ENCODE assay signal across 10 cellular contexts in the genomic region with DNA sequence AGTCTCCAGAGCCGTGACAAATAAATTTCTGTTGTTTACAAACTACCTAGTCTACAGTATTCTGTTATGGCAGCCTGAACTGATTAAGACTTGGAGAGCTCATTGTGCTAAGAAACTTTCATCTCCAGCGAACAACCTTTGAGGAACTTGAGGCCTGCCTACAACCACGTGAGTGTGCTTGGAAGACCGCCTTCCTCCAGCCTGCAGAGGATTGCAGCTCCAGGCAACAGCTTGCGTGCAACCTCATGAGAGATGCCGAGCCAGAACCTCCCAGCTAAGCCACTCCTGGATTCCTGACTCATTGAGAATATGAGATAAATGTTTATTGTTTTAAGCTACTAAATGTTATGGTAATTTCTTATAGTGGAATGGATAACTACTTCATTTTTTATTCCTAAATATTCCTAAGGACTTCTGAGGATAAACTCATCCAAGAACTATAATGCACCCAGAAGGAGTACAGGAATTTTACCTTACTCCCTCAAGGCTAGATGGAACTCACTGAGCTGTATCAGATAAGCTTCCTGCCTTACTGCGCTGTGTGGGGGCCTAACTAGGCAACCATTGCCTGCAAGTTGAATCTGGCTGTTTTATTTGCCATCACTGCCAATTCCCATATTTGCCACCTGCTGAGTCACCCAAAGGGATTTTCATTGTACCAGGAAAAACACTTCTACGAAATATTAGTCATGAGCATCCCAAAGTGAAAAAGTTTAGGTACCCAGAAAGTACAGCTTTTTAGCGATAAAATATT. TPM values are rescaled to one million over a fixed set of nuclear protein-coding genes. Genes with fewer than 3 reads are reported as not detected.
DNase-seq lines count a peak whose midpoint lies in the region; ATAC-seq, FAIRE-seq and TF ChIP-seq lines count a peak whose summit lies in the region.
"Had no signal": no experiment of that assay in that cellular context is flagged by ENCODE, and none has a peak within 500 bp of the region (broad histone marks: within the 10 kb centered on the region; RNA-seq: fewer than 3 reads in every experiment).

No MANE protein-coding gene starts in this region.

- dilution Hi-C loops in mammary epithelial cell (cut with HindIII; ENCODE audit: low sequenced_read_pairs): no loop called here

- DNase-seq in HTR-8/SVneo (ENCODE audit: insufficient read length, low spot score): peak; percentile 38
- peak; percentile 85 for DNase-seq in mammary epithelial cell
- DNase-seq in left colon: peak; percentile 17 to 66
- DNase-seq in thyroid gland: peak; percentile 34 to 38
- no peak for DNase-seq in UCSD-AML1 (lab: John Stamatoyannopoulos, UW; ENCODE audit: unreplicated experiment)
- DNase-seq in activated gamma-delta T cell treated with Interleukin-2 at 50 U/mL for 16 hours: no peak
- no peak for DNase-seq in NCI-H82 (lab: John Stamatoyannopoulos, UW)

- intact Hi-C loops in mammary epithelial cell (cut with micrococcal nuclease): no loop called here
- intact Hi-C loops in left colon (cut with DNase I, micrococcal nuclease): no loop called here
- intact Hi-C loops in thyroid gland (cut with DNase I): no loop called here

- H3K36me3 ChIP-seq in mammary epithelial cell (ENCODE audit: insufficient read depth, low read length): no peaks in the 10 kb centered on the region
- H3K36me3 ChIP-seq in thyroid gland: no peaks in the 10 kb centered on the region
- H3K36me3 ChIP-seq: esophagus muscularis mucosa had no signal

- BruUV-seq in mammary epithelial cell (replicated peaks; lab: Mats Ljungman, UMichigan): no TSS peak

- H3K9me3 ChIP-seq in mammary epithelial cell (replicated peaks; ENCODE audit: insufficient read depth, low read length): no peaks in the 10 kb centered on the region
- no peaks in the 10 kb centered on the region for H3K9me3 ChIP-seq in thyroid gland
- H3K9me3 ChIP-seq: esophagus muscularis mucosa had no signal

- H3K4me1 ChIP-seq in mammary epithelial cell (ENCODE audit: insufficient read depth, low read length) (peaks cover 16% of the 10 kb centered on the region), thyroid gland (no peaks in the 10 kb centered on the region)

- TF ChIP-seq POLR2A in thyroid gland (IDR thresholded peaks at IDR 0.05): no peak

- CTCF ChIA-PET in mammary epithelial cell (lab: Charles Lee; ENCODE audit: low non-redundant PET): interaction anchor here (0.5 to 0.8 kb wide), 2 partner anchors 371 to 802 kb away, joined by 3 to 10 read pairs; no protein-coding TSS in a partner anchor

- TF ChIP-seq CTCF in mammary epithelial cell (conservative IDR thresholded peaks at IDR 0.05 in 1 of 2, IDR thresholded peaks at IDR 0.05 in 1 of 2; ENCODE audit: extremely low read depth in 1 of 2, insufficient read depth in 1 of 2, low read depth in 1 of 2, low read length in 2 of 2): no peak
- TF ChIP-seq CTCF in thyroid gland (IDR thresholded peaks at IDR 0.05): no peak

- H3K79me2 ChIP-seq in mammary epithelial cell (ENCODE audit: insufficient read depth, low read length): no peaks in the 10 kb centered on the region

- 21% methylated on average over 8 of the region's 9 CpGs for WGBS in mammary epithelial cell (ENCODE audit: low coverage, missing lambda C conversion rate)
- WGBS in thyroid gland, 2 donors: 61 to 68% methylated on average over 9 of the region's 9 CpGs

- H3K27me3 ChIP-seq in mammary epithelial cell (ENCODE audit: insufficient read depth, low read length): no peaks in the 10 kb centered on the region
- no peaks in the 10 kb centered on the region for H3K27me3 ChIP-seq in thyroid gland
- H3K27me3 ChIP-seq: esophagus muscularis mucosa had no signal

- H3K4me2 ChIP-seq in mammary epithelial cell (ENCODE audit: insufficient read depth, low read depth, low read length): peak overlapping the region; percentile 63

- H2AFZ ChIP-seq in mammary epithelial cell (ENCODE audit: low read depth, low read length): peak overlapping the region; percentile 70

- no peaks in the 10 kb centered on the region for H4K20me1 ChIP-seq in mammary epithelial cell (ENCODE audit: insufficient read depth, low read length)

- no peak overlapping the region for H3K9ac ChIP-seq in mammary epithelial cell (ENCODE audit: insufficient read depth, low read length)

- ATAC-seq in left colon (no peak), HG02623 (IDR thresholded peaks at IDR 0.05; ENCODE audit: unreplicated experiment) (no peak)

- H3K4me3 ChIP-seq in mammary epithelial cell (replicated peaks in 1 of 3; ENCODE audit: insufficient read depth in 1 of 3, low read depth in 2 of 3, low read length in 3 of 3): no peak overlapping the region
- H3K4me3 ChIP-seq in thyroid gland (replicated peaks in 1 of 3): no peak overlapping the region
- H3K4me3 ChIP-seq: esophagus muscularis mucosa had no signal

- in situ Hi-C loops in mammary epithelial cell (cut with MboI; ENCODE audit: low sequenced_read_pairs in 2 of 2): no loop called here

- FAIRE-seq in HTR-8/SVneo (lab: Jason Lieb, UNC): no peak
- FAIRE-seq: GM18507 had no signal

- H3K27ac ChIP-seq in mammary epithelial cell (ENCODE audit: insufficient read depth, low read depth, low read length) (peak overlapping the region; percentile 81), thyroid gland (no peak overlapping the region)

RNA-seq across cellular contexts. Expression of gene FAM177B, which starts 17.6 kb away (rescaled TPM):
- total RNA-seq in mammary epithelial cell (not detected), left colon (10 to 100 TPM; 17.8 to 19.1 TPM), thyroid gland (under 1 TPM in 1 of 4 donors, not detected in 3; 0.33 TPM)
- not detected for polyA plus RNA-seq in mammary epithelial cell
- not detected for polyA minus RNA-seq in mammary epithelial cell

RNA-seq across cellular contexts. Expression of gene BROX, which starts 42.2 kb away (rescaled TPM):
- total RNA-seq in mammary epithelial cell: 10 to 100 TPM; 54.0 to 55.0 TPM
- polyA plus RNA-seq in mammary epithelial cell: 4.7 TPM
- polyA minus RNA-seq in mammary epithelial cell: 15.1 TPM
- total RNA-seq in left colon: 10 to 100 TPM; 65.9 to 71.4 TPM
- total RNA-seq in thyroid gland: 10 to 100 TPM; 48.8 to 95.3 (median 80.4) TPM

RNA-seq across cellular contexts. Expression of gene AIDA, which starts 42.3 kb away (rescaled TPM):
- 10 to 100 TPM; 57.3 to 74.3 TPM for total RNA-seq in mammary epithelial cell
- 46.9 TPM for polyA plus RNA-seq in mammary epithelial cell
- 48.4 TPM for polyA minus RNA-seq in mammary epithelial cell
- total RNA-seq in left colon: 10 to 100 TPM; 30.6 to 41.2 TPM
- 10 to 100 TPM; 48.2 to 61.9 (median 52.7) TPM for total RNA-seq in thyroid gland

Comparison
In these comparisons a context has a peak if more than half of its experiments do, and no peak if none do; other contexts are left out.
1. DNase-seq: peak in HTR-8/SVneo (single experiment), mammary epithelial cell (single experiment), left colon (2 of 2) and thyroid gland (2 of 2); none in UCSD-AML1 (single experiment), activated gamma-delta T cell treated with Interleukin-2 at 50 U/mL for 16 hours (single experiment) and NCI-H82 (single experiment).
2. RNA of gene FAM177B, which starts 17.6 kb away (total RNA-seq): 17.8 to 19.1 TPM in left colon; 0.33 TPM in thyroid gland and not detected in mammary epithelial cell; every median in the first group is over 10 times any median in the second.